ENCODE assay signal across 8 cellular contexts in genomic region chr20:8132015-8132631, GRCh38.
DNase-seq lines count a peak whose midpoint lies in the region; ATAC-seq and TF ChIP-seq lines count a peak whose summit lies in the region.

Gene PLCB1, plus strand, starts transcription at chr20:8132266. Its CDS starts 386 bp downstream, at chr20:8132652.

- H3K27ac Mint-ChIP-seq in nephron progenitor cell: no peak within 1 kb of the TSS
- H3K27ac Mint-ChIP-seq in stimulated activated naive CD8-positive, alpha-beta T cell treated with anti-CD3 and anti-CD28 coated beads, Interleukin-15, Interleukin-2, amounts not matched to agents 100 ng/mL and 50 ng/mL, for 24 hours: peak within 1 kb of the TSS; percentile 31

- H3K27me3 Mint-ChIP-seq in nephron progenitor cell (ENCODE audit: low read depth, poor library complexity): peaks cover 32% of the 10 kb centered on the region
- peaks cover 38% of the 10 kb centered on the region for H3K27me3 Mint-ChIP-seq in stimulated activated naive CD8-positive, alpha-beta T cell treated with anti-CD3 and anti-CD28 coated beads, Interleukin-15, Interleukin-2, amounts not matched to agents 100 ng/mL and 50 ng/mL, for 24 hours

- no peaks in the 10 kb centered on the region for H3K36me3 ChIP-seq in RWPE2 (ENCODE audit: low read depth)

- no peaks in the 10 kb centered on the region for H3K9me3 ChIP-seq in RWPE2 (ENCODE audit: severe bottlenecking)

- peak; percentile 88 for DNase-seq in D341Med (ENCODE audit: low spot score)
- DNase-seq in KG1 (lab: John Stamatoyannopoulos, UW): peak; percentile 76
- DNase-seq in RWPE2 (ENCODE audit: low spot score): peak; percentile 72
- peak; percentile 81 for DNase-seq in activated gamma-delta T cell treated with Interleukin-2 at 50 U/mL for 16 hours
- DNase-seq in foreskin fibroblast: peak; percentile 84 to 96
- peak; percentile 90 for DNase-seq in nephron progenitor cell

- H3K36me3 Mint-ChIP-seq in nephron progenitor cell (ENCODE audit: low read depth): no peaks in the 10 kb centered on the region
- H3K36me3 Mint-ChIP-seq in stimulated activated naive CD8-positive, alpha-beta T cell treated with anti-CD3 and anti-CD28 coated beads, Interleukin-15, Interleukin-2, amounts not matched to agents 100 ng/mL and 50 ng/mL, for 24 hours (ENCODE audit: low read depth): no peaks in the 10 kb centered on the region

- H3K4me1 Mint-ChIP-seq in nephron progenitor cell: peaks cover 25% of the 10 kb centered on the region
- H3K4me1 Mint-ChIP-seq in stimulated activated naive CD8-positive, alpha-beta T cell treated with anti-CD3 and anti-CD28 coated beads, Interleukin-15, Interleukin-2, amounts not matched to agents 100 ng/mL and 50 ng/mL, for 24 hours (ENCODE audit: low read depth): peaks cover 42% of the 10 kb centered on the region

- no peak within 1 kb of the TSS for H3K27ac ChIP-seq in RWPE2 (ENCODE audit: poor library complexity, severe bottlenecking)

- H3K4me3 Mint-ChIP-seq in nephron progenitor cell: peak within 1 kb of the TSS; percentile 90
- peak within 1 kb of the TSS; percentile 84 for H3K4me3 Mint-ChIP-seq in stimulated activated naive CD8-positive, alpha-beta T cell treated with anti-CD3 and anti-CD28 coated beads, Interleukin-15, Interleukin-2, amounts not matched to agents 100 ng/mL and 50 ng/mL, for 24 hours

- H3K27me3 ChIP-seq in RWPE2 (ENCODE audit: insufficient read depth, poor library complexity, severe bottlenecking): peaks cover 45% of the 10 kb centered on the region

- peak within 1 kb of the TSS; percentile 27 for H3K4me3 ChIP-seq in RWPE2 (ENCODE audit: severe bottlenecking)
- H3K4me3 ChIP-seq in foreskin fibroblast (ENCODE audit: low read depth in 1 of 2, low read length in 2 of 2): peak within 1 kb of the TSS; percentile 58 to 64

- H3K9me3 Mint-ChIP-seq in nephron progenitor cell: no peaks in the 10 kb centered on the region
- H3K9me3 Mint-ChIP-seq in stimulated activated naive CD8-positive, alpha-beta T cell treated with anti-CD3 and anti-CD28 coated beads, Interleukin-15, Interleukin-2, amounts not matched to agents 100 ng/mL and 50 ng/mL, for 24 hours: no peaks in the 10 kb centered on the region

- TF ChIP-seq CTCF in RWPE2 (IDR thresholded peaks at IDR 0.05; ENCODE audit: poor library complexity, severe bottlenecking) (peak; percentile 89), foreskin fibroblast (IDR thresholded peaks at IDR 0.05; ENCODE audit: low read depth, low read length) (peak; percentile 87), nephron progenitor cell (IDR thresholded peaks at IDR 0.05) (peak; percentile 71)

- ATAC-seq in GM21576 (IDR thresholded peaks at IDR 0.05; ENCODE audit: unreplicated experiment) (peak; percentile 83), RWPE2 (ENCODE audit: low read depth) (peak; percentile 90)

- no peaks in the 10 kb centered on the region for H3K4me1 ChIP-seq in RWPE2 (ENCODE audit: insufficient read depth, poor library complexity, severe bottlenecking)
